In the genomic region with DNA sequence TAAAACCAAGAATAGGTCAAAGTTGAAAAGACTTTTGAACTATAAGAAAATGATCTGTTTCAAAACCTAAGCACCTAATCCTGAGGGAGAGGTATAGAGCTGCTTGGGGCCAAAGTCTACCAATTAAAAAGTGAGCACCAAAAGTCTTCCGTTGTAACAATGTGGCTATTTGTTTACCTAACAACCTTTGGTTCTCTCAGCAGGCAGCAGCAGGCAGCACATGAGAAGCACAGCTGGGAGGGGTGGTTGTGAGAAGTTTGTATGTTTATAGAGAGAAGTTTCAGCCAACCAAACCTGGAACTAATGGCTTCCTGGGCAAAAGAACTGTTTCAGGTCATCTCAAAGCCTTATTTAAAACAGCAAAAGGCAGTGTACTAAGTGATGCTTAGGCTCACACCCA, we compare ENCODE assay signal across 21 cellular contexts. TPM values are rescaled to one million over a fixed set of nuclear protein-coding genes. Genes with fewer than 3 reads are reported as not detected.
A peak's percentile ranks its signal among the peaks of the same experiment; 100 is the strongest.
DNase-seq lines count a peak whose midpoint lies in the region; ATAC-seq and TF ChIP-seq lines count a peak whose summit lies in the region.
"Had no signal": no experiment of that assay in that cellular context is flagged by ENCODE, and none has a peak within 500 bp of the region (broad histone marks: within the 10 kb centered on the region; RNA-seq: fewer than 3 reads in every experiment).

No MANE protein-coding gene starts in this region.

- H3K4me3 Mint-ChIP-seq in stimulated activated naive B cell treated with anti-CD40 and anti-IgM and Interleukin-4, amounts not matched to agents 10 μg/mL and 1 μg/mL and 100 μg/mL, for 72 hours: no peak overlapping the region
- no peak overlapping the region for H3K4me3 Mint-ChIP-seq in activated T-cell treated with anti-CD3 and anti-CD28 coated beads, Interleukin-2, amount 50 U/mL, for 4 hours
- H3K4me3 Mint-ChIP-seq: central memory CD8-positive, alpha-beta T cell; neural crest cell had no signal

- WGBS in right lobe of liver (ENCODE audit: insufficient coverage, low coverage, low lambda C conversion rate, missing lambda C conversion rate): 15% methylated on average over 1 of the region's 1 CpG
- no CpG with 5 or more reads among the region's 1 CpG for WGBS in trophoblast cell (ENCODE audit: extremely low coverage, insufficient coverage, insufficient read length)

- no peaks in the 10 kb centered on the region for H3K27me3 Mint-ChIP-seq in stimulated activated naive B cell treated with anti-CD40 and anti-IgM and Interleukin-4, amounts not matched to agents 10 μg/mL and 1 μg/mL and 100 μg/mL, for 72 hours
- H3K27me3 Mint-ChIP-seq in activated T-cell treated with anti-CD3 and anti-CD28 coated beads, Interleukin-2, amount 50 U/mL, for 4 hours (ENCODE audit: low read depth): no peaks in the 10 kb centered on the region
- H3K27me3 Mint-ChIP-seq: central memory CD8-positive, alpha-beta T cell had no signal

- no peak overlapping the region for H2BK5ac ChIP-seq in trophoblast cell (ENCODE audit: low read depth, low read length, poor library complexity)

- no peak overlapping the region for H2BK120ac ChIP-seq in trophoblast cell (ENCODE audit: insufficient read depth, low read length, poor library complexity)

- H3K27me3 ChIP-seq in right lobe of liver (no peaks in the 10 kb centered on the region), trophoblast cell (ENCODE audit: insufficient read depth, low read length) (no peaks in the 10 kb centered on the region)
- H3K27me3 ChIP-seq: adrenal gland, thyroid gland had no signal

- ATAC-seq in right lobe of liver: peak; percentile 63 to 74 (median 68)
- no peak for ATAC-seq in stimulated activated naive B cell treated with anti-CD40 and anti-IgM and Interleukin-4, amounts not matched to agents 10 μg/mL and 1 μg/mL and 100 μg/mL, for 72 hours (replicated peaks)
- ATAC-seq in activated T-cell treated with anti-CD3 and anti-CD28 coated beads, Interleukin-2, amount 50 U/mL, for 4 hours: no peak
- no peak for ATAC-seq in HG03139 (IDR thresholded peaks at IDR 0.05; ENCODE audit: unreplicated experiment)
- ATAC-seq: K562 had no signal

- H2AK5ac ChIP-seq in trophoblast cell (ENCODE audit: low read length): no peak overlapping the region

- in situ Hi-C loops in astrocyte of the cerebellum (cut with HindIII; ENCODE audit: low sequenced_read_pairs): no loop called here

- H4K12ac ChIP-seq in trophoblast cell (ENCODE audit: low read depth, low read length): no peak overlapping the region

- no peak overlapping the region for H3K14ac ChIP-seq in trophoblast cell (ENCODE audit: low read length)

- DNase-seq in NCI-H510A treated with DMSO at 0.1 percent for 48 hours (lab: John Stamatoyannopoulos, UW): peak; percentile 18
- no peak for DNase-seq in NCI-H510A (lab: John Stamatoyannopoulos, UW)
- peak; percentile 11 for DNase-seq in astrocyte of the cerebellum (ENCODE audit: low read depth)
- no peak for DNase-seq in right lobe of liver
- DNase-seq in stimulated activated naive B cell treated with anti-CD40 and anti-IgM and Interleukin-4, amounts not matched to agents 10 μg/mL and 1 μg/mL and 100 μg/mL, for 72 hours: no peak
- no peak for DNase-seq in activated T-cell treated with anti-CD3 and anti-CD28 coated beads, Interleukin-2, amount 50 U/mL, for 4 hours
- DNase-seq in trophoblast cell: no peak
- DNase-seq: activated effector memory CD4-positive, alpha-beta T cell treated with anti-CD3 and anti-CD28 coated beads, Interleukin-2, amount 50 U/mL, for 16 hours; adrenal gland; DMS79 treated with DMSO at 0.1 percent for 48 hours; NCI-H1105 treated with DMSO at 0.1 percent for 48 hours; NCI-H2171; NCI-H82; SK-N-SH; T1000; thyroid gland had no signal

- H3K36me3 ChIP-seq in right lobe of liver (peaks cover 0 to 33% (median 7%) of the 10 kb centered on the region in 4 donors), trophoblast cell (ENCODE audit: control insufficient read depth in 1 of 2, insufficient read depth in 2 of 2, low read length in 2 of 2) (peaks cover 0 to 6% of the 10 kb centered on the region in 2 experiments)

- H3K4me1 ChIP-seq in right lobe of liver: peaks cover 0 to 31% (median 13%) of the 10 kb centered on the region in 4 donors
- H3K4me1 ChIP-seq in trophoblast cell (ENCODE audit: control insufficient read depth in 1 of 2, insufficient read depth in 2 of 2, low read length in 2 of 2): peaks cover 0 to 3% of the 10 kb centered on the region in 2 experiments
- H3K4me1 ChIP-seq: adrenal gland, thyroid gland had no signal

- H3K4me3 ChIP-seq in astrocyte of the cerebellum (ENCODE audit: low read depth, low read length) (no peak overlapping the region), right lobe of liver (no peak overlapping the region), trophoblast cell (ENCODE audit: low read depth, low read length) (no peak overlapping the region)
- H3K4me3 ChIP-seq: adrenal gland, K562, thyroid gland had no signal

- H3K4me1 Mint-ChIP-seq in stimulated activated naive B cell treated with anti-CD40 and anti-IgM and Interleukin-4, amounts not matched to agents 10 μg/mL and 1 μg/mL and 100 μg/mL, for 72 hours: peaks cover 13 to 45% of the 10 kb centered on the region in 2 donors
- H3K4me1 Mint-ChIP-seq in activated T-cell treated with anti-CD3 and anti-CD28 coated beads, Interleukin-2, amount 50 U/mL, for 4 hours (ENCODE audit: low read depth): peaks cover 8% of the 10 kb centered on the region
- H3K4me1 Mint-ChIP-seq: central memory CD8-positive, alpha-beta T cell; neural crest cell had no signal

- H3K27ac ChIP-seq in right lobe of liver: no peak overlapping the region
- no peak overlapping the region for H3K27ac ChIP-seq in trophoblast cell (ENCODE audit: low read depth, low read length)
- H3K27ac ChIP-seq: adrenal gland, C4-2B, thyroid gland had no signal

- H2BK12ac ChIP-seq in trophoblast cell (ENCODE audit: low read length): no peak overlapping the region

- H3K36me3 Mint-ChIP-seq in stimulated activated naive B cell treated with anti-CD40 and anti-IgM and Interleukin-4, amounts not matched to agents 10 μg/mL and 1 μg/mL and 100 μg/mL, for 72 hours: peaks cover 46 to 63% of the 10 kb centered on the region in 2 donors
- H3K36me3 Mint-ChIP-seq in activated T-cell treated with anti-CD3 and anti-CD28 coated beads, Interleukin-2, amount 50 U/mL, for 4 hours (ENCODE audit: insufficient read depth): peaks cover 38% of the 10 kb centered on the region

- no peaks in the 10 kb centered on the region for H3K79me2 ChIP-seq in trophoblast cell (ENCODE audit: control insufficient read depth, insufficient read depth, low read length, poor library complexity)

- H3K4ac ChIP-seq in trophoblast cell (ENCODE audit: low read depth, low read length): no peak overlapping the region

- no peak overlapping the region for H3K4me2 ChIP-seq in trophoblast cell (ENCODE audit: low read length)
- H3K4me2 ChIP-seq: SK-N-SH had no signal

- no peak overlapping the region for H3K23ac ChIP-seq in trophoblast cell (ENCODE audit: low read length)

- peaks cover 0 to 3% of the 10 kb centered on the region in 2 donors for H3K9me3 Mint-ChIP-seq in stimulated activated naive B cell treated with anti-CD40 and anti-IgM and Interleukin-4, amounts not matched to agents 10 μg/mL and 1 μg/mL and 100 μg/mL, for 72 hours
- H3K9me3 Mint-ChIP-seq in activated T-cell treated with anti-CD3 and anti-CD28 coated beads, Interleukin-2, amount 50 U/mL, for 4 hours: no peaks in the 10 kb centered on the region
- H3K9me3 Mint-ChIP-seq: central memory CD8-positive, alpha-beta T cell; neural crest cell had no signal

- H3K9me3 ChIP-seq in right lobe of liver (no peaks in the 10 kb centered on the region), trophoblast cell (ENCODE audit: insufficient read depth, low read depth, low read length) (no peaks in the 10 kb centered on the region)
- H3K9me3 ChIP-seq: adrenal gland, SK-N-SH, thyroid gland had no signal

- no peak overlapping the region for H2AFZ ChIP-seq in trophoblast cell (ENCODE audit: insufficient read depth, low read length, poor library complexity)

- H3K79me1 ChIP-seq in trophoblast cell (ENCODE audit: low read length): no peaks in the 10 kb centered on the region

- no peak overlapping the region for H3K9ac ChIP-seq in trophoblast cell (ENCODE audit: low read length)
- H3K9ac ChIP-seq: SK-N-SH had no signal

- intact Hi-C loops in right lobe of liver (cut with DNase I): no loop called here

- TF ChIP-seq CTCF in astrocyte of the cerebellum (IDR thresholded peaks at IDR 0.05; ENCODE audit: low read depth, low read length, missing control alignments) (no peak), right lobe of liver (IDR thresholded peaks at IDR 0.05) (no peak)

- no peak overlapping the region for H3K18ac ChIP-seq in trophoblast cell (ENCODE audit: low read length)

- H4K91ac ChIP-seq in trophoblast cell (ENCODE audit: low read depth, low read length): no peak overlapping the region

- H3K27ac Mint-ChIP-seq in stimulated activated naive B cell treated with anti-CD40 and anti-IgM and Interleukin-4, amounts not matched to agents 10 μg/mL and 1 μg/mL and 100 μg/mL, for 72 hours: peak overlapping the region; percentile 74

- no peak overlapping the region for H4K8ac ChIP-seq in trophoblast cell (ENCODE audit: low read depth, low read length)

- TF ChIP-seq POLR2A in right lobe of liver (IDR thresholded peaks at IDR 0.05): no peak

RNA-seq across cellular contexts. Expression of gene TBC1D9B, which starts 59.8 kb away (rescaled TPM):
- 10 to 100 TPM; 58.7 to 81.9 (median 69.5) TPM for total RNA-seq in right lobe of liver
- 10 to 100 TPM; 82.7 to 91.8 (median 88.6) TPM for total RNA-seq in activated T-cell treated with anti-CD3 and anti-CD28 coated beads, Interleukin-2, amount 50 U/mL, for 4 hours
- polyA plus RNA-seq in trophoblast cell (2013): 47.8 and 49.1 TPM in 2 replicates

Comparison
In these comparisons a context has a peak if more than half of its experiments do, and no peak if none do; other contexts are left out.
1. DNase-seq: peak in NCI-H510A treated with DMSO at 0.1 percent for 48 hours (single experiment) and astrocyte of the cerebellum (single experiment); none in NCI-H510A (single experiment), right lobe of liver (0 of 3), stimulated activated naive B cell treated with anti-CD40 and anti-IgM and Interleukin-4, amounts not matched to agents 10 μg/mL and 1 μg/mL and 100 μg/mL, for 72 hours (single experiment), activated T-cell treated with anti-CD3 and anti-CD28 coated beads, Interleukin-2, amount 50 U/mL, for 4 hours (single experiment) and trophoblast cell (0 of 2).
2. ATAC-seq: peak in right lobe of liver (4 of 4); none in stimulated activated naive B cell treated with anti-CD40 and anti-IgM and Interleukin-4, amounts not matched to agents 10 μg/mL and 1 μg/mL and 100 μg/mL, for 72 hours (0 of 2), activated T-cell treated with anti-CD3 and anti-CD28 coated beads, Interleukin-2, amount 50 U/mL, for 4 hours (0 of 2) and HG03139 (single experiment).